Comparison of ENCODE assay signal across 19 cellular contexts in the genomic region with DNA sequence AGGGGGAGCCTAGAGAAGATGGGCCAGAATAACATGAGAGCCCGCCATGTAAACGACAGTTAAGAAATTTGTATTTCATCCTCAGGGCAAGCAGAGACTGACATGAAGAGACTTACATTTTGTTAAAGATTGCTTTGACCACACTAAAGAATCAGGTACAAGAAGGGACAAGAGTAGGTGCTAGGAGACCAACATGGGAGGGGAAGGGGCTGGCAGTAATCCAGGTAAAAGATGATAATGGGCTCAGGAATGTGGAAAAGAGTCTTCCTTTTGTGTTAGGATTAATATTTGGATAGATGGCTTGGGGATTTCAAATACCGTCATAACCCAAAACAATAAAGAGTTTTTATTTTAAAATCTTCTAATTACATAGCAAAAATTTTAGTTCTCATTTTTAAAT.
DNase-seq lines count a peak whose midpoint lies in the region; ATAC-seq and TF ChIP-seq lines count a peak whose summit lies in the region.
"Had no signal": no experiment of that assay in that cellular context is flagged by ENCODE, and none has a peak within 500 bp of the region (broad histone marks: within the 10 kb centered on the region; RNA-seq: fewer than 3 reads in every experiment).

No MANE protein-coding gene starts in this region.

- H3K27me3 Mint-ChIP-seq in endothelial cell (ENCODE audit: unreplicated experiment) (no peaks in the 10 kb centered on the region), nephron progenitor cell (ENCODE audit: low read depth, poor library complexity) (no peaks in the 10 kb centered on the region)
- H3K27me3 Mint-ChIP-seq: CD4-positive, CD25-positive, alpha-beta regulatory T cell had no signal

- H3K36me3 Mint-ChIP-seq in endothelial cell (ENCODE audit: low read depth, unreplicated experiment) (peaks cover 29% of the 10 kb centered on the region), nephron progenitor cell (ENCODE audit: low read depth) (peaks cover 94% of the 10 kb centered on the region)
- H3K36me3 Mint-ChIP-seq: CD4-positive, CD25-positive, alpha-beta regulatory T cell had no signal

- H3K9me3 Mint-ChIP-seq in endothelial cell (ENCODE audit: unreplicated experiment) (no peaks in the 10 kb centered on the region), nephron progenitor cell (peaks cover 16% of the 10 kb centered on the region)
- H3K9me3 Mint-ChIP-seq: GM23338 had no signal

- H3K4me3 Mint-ChIP-seq in endothelial cell (ENCODE audit: unreplicated experiment): no peak overlapping the region
- H3K4me3 Mint-ChIP-seq in nephron progenitor cell: no peak overlapping the region
- H3K4me3 Mint-ChIP-seq: CD4-positive, CD25-positive, alpha-beta regulatory T cell; GM23338 had no signal

- ATAC-seq in left ventricle myocardium superior: no peak
- ATAC-seq: GM23338, HCT116 had no signal

- H3K9me3 ChIP-seq in thyroid gland: no peaks in the 10 kb centered on the region
- H3K9me3 ChIP-seq: Peyer's patch had no signal

- POLR2A ChIA-PET in RWPE1 (lab: Yijun Ruan, JAX; ENCODE audit: low non-redundant PET): no interaction called here

- H3K4me1 ChIP-seq in thyroid gland: no peaks in the 10 kb centered on the region
- H3K4me1 ChIP-seq: Peyer's patch had no signal

- peak; percentile 38 for DNase-seq in RWPE1 (ENCODE audit: low spot score)
- no peak for DNase-seq in endothelial cell (ENCODE audit: low spot score)
- no peak for DNase-seq in nephron progenitor cell
- no peak for DNase-seq in COLO668 (lab: John Stamatoyannopoulos, UW; ENCODE audit: unreplicated experiment)
- DNase-seq in NCI-H128 (lab: John Stamatoyannopoulos, UW; ENCODE audit: unreplicated experiment): no peak
- DNase-seq in left ventricle myocardium superior: no peak
- DNase-seq in thyroid gland: no peak
- DNase-seq: CD4-positive, CD25-positive, alpha-beta regulatory T cell; COR-L47; DMS 273 treated with DMSO at 0.1 percent for 48 hours; DND-41; KBM-7; NCI-H1105; NCI-H2029 treated with DMSO at 0.1 percent for 48 hours; NCI-H524 treated with DMSO at 0.1 percent for 48 hours; Peyer's patch; Right ventricle myocardium superior had no signal

- peaks cover 0 to 5% of the 10 kb centered on the region in 2 donors for H3K36me3 ChIP-seq in thyroid gland

- H3K27ac Mint-ChIP-seq in endothelial cell (ENCODE audit: unreplicated experiment): peak overlapping the region; percentile 77
- peak overlapping the region; percentile 6 for H3K27ac Mint-ChIP-seq in nephron progenitor cell
- H3K27ac Mint-ChIP-seq: CD4-positive, CD25-positive, alpha-beta regulatory T cell; GM23338 had no signal

- peaks cover 10% of the 10 kb centered on the region for H3K4me1 Mint-ChIP-seq in endothelial cell (ENCODE audit: unreplicated experiment)
- H3K4me1 Mint-ChIP-seq in nephron progenitor cell: no peaks in the 10 kb centered on the region
- H3K4me1 Mint-ChIP-seq: CD4-positive, CD25-positive, alpha-beta regulatory T cell had no signal

- intact Hi-C loops in left ventricle myocardium superior (cut with micrococcal nuclease): no loop called here
- intact Hi-C loops in thyroid gland (cut with DNase I): loop anchor here (10.0 kb wide), 1 partner anchor 65 kb away; no protein-coding TSS in a partner anchor

- H3K27me3 ChIP-seq in thyroid gland: no peaks in the 10 kb centered on the region
- H3K27me3 ChIP-seq: Peyer's patch had no signal

- WGBS in thyroid gland, 2 donors: 94 to 96% methylated on average over 3 of the region's 3 CpGs

- no peak overlapping the region; the same call in 1 of the 2 replicates for H3K27ac ChIP-seq in RWPE1
- no peak overlapping the region for H3K27ac ChIP-seq in thyroid gland
- H3K27ac ChIP-seq: Peyer's patch had no signal

- TF ChIP-seq CTCF in RWPE1 (conservative IDR thresholded peaks at IDR 0.05; ENCODE audit: low read depth): no peak
- TF ChIP-seq CTCF in endothelial cell (IDR thresholded peaks at IDR 0.05; ENCODE audit: unreplicated experiment): no peak
- no peak for TF ChIP-seq CTCF in nephron progenitor cell (IDR thresholded peaks at IDR 0.05)
- no peak for TF ChIP-seq CTCF in thyroid gland (IDR thresholded peaks at IDR 0.05)

- no peak overlapping the region for H3K4me3 ChIP-seq in thyroid gland (replicated peaks in 1 of 3)
- H3K4me3 ChIP-seq: GM23338, Peyer's patch had no signal

- CTCF ChIA-PET in RWPE1 (lab: Yijun Ruan, JAX): no interaction called here

- TF ChIP-seq POLR2A in thyroid gland (IDR thresholded peaks at IDR 0.05): no peak
